ENCODE assay signal across 16 cellular contexts in genomic region chr19:18385359-18385674, GRCh38. TPM values are rescaled to one million over a fixed set of nuclear protein-coding genes. Genes with fewer than 3 reads are reported as not detected.
DNase-seq lines count a peak whose midpoint lies in the region; TF ChIP-seq lines count a peak whose summit lies in the region.
"Had no signal": no experiment of that assay in that cellular context is flagged by ENCODE, and none has a peak within 500 bp of the region (broad histone marks: within the 10 kb centered on the region; RNA-seq: fewer than 3 reads in every experiment).

No MANE protein-coding gene starts in this region.

- H2BK120ac ChIP-seq in neuronal stem cell (ENCODE audit: low read depth, low read length): no peak overlapping the region

- no peaks in the 10 kb centered on the region for H3K27me3 Mint-ChIP-seq in MCF 10A (ENCODE audit: insufficient read depth, unreplicated experiment)

- no peak for TF ChIP-seq CTCF in MCF 10A (IDR thresholded peaks at IDR 0.05; ENCODE audit: unreplicated experiment)
- TF ChIP-seq CTCF in foreskin fibroblast (IDR thresholded peaks at IDR 0.05; ENCODE audit: low read depth, low read length): no peak

- no peak overlapping the region for H2BK12ac ChIP-seq in neuronal stem cell (ENCODE audit: low read length)

- DNase-seq in ELR (ENCODE audit: low read depth) (peak; percentile 18), MCF 10A (ENCODE audit: unreplicated experiment) (no peak), neuronal stem cell (ENCODE audit: low spot score) (no peak), GM19240 (ENCODE audit: insufficient read length, low spot score) (no peak), foreskin fibroblast (no peak), globus pallidus (ENCODE audit: low spot score) (no peak)
- DNase-seq: activated naive CD4-positive, alpha-beta T cell treated with anti-CD3 and anti-CD28 coated beads, Interleukin-2, amount 50 U/mL, for 16 hours; cerebellar nuclear complex; DND-41; esophagus squamous epithelium; NCI-H1092; NCI-H446 had no signal

- intact Hi-C loops in MCF 10A (cut with micrococcal nuclease): no loop called here

- H3K9ac ChIP-seq in neuronal stem cell (ENCODE audit: low read depth, low read length, poor library complexity): no peak overlapping the region

- no peak overlapping the region for H2BK15ac ChIP-seq in neuronal stem cell (ENCODE audit: low read length)

- CTCF ChIA-PET in MCF 10A (lab: Yijun Ruan, JAX): interaction anchor here (0.6 to 4.8 kb wide), 11 partner anchors 9 to 87 kb away, joined by 3 to 61 read pairs (median 3); no protein-coding TSS in a partner anchor

- peaks cover 20% of the 10 kb centered on the region for H3K4me1 Mint-ChIP-seq in MCF 10A (ENCODE audit: insufficient read depth, unreplicated experiment)

- H3K4me3 ChIP-seq in neuronal stem cell (ENCODE audit: low read length in 2 of 2) (no peak overlapping the region), foreskin fibroblast (ENCODE audit: low read depth in 1 of 2, low read length in 2 of 2) (no peak overlapping the region)

- H3K14ac ChIP-seq in neuronal stem cell (ENCODE audit: low read length): no peak overlapping the region

- no peak overlapping the region for H4K91ac ChIP-seq in neuronal stem cell (ENCODE audit: low read depth, low read length, poor library complexity)

- H3K9me3 Mint-ChIP-seq in MCF 10A (ENCODE audit: unreplicated experiment): no peaks in the 10 kb centered on the region
- H3K9me3 Mint-ChIP-seq: mesothelial cell of epicardium; stimulated activated memory B cell treated with anti-CD40 and anti-IgM and Interleukin-4, amounts not matched to agents 10 μg/mL and 1 μg/mL and 100 μg/mL, for 72 hours had no signal

- H2AFZ ChIP-seq in neuronal stem cell (ENCODE audit: low read length): peak overlapping the region; percentile 20

- H3K4me3 Mint-ChIP-seq in MCF 10A (ENCODE audit: unreplicated experiment): no peak overlapping the region
- H3K4me3 Mint-ChIP-seq: mesothelial cell of epicardium; stimulated activated memory B cell treated with anti-CD40 and anti-IgM and Interleukin-4, amounts not matched to agents 10 μg/mL and 1 μg/mL and 100 μg/mL, for 72 hours had no signal

- no peak overlapping the region for H4K8ac ChIP-seq in neuronal stem cell (ENCODE audit: low read depth, low read length)

- POLR2A ChIA-PET in MCF 10A (lab: Yijun Ruan, JAX): interaction anchor here (0.5 to 5.5 kb wide), 12 partner anchors 11 to 193 kb away, joined by 3 to 44 read pairs (median 6); partner anchors contain the start of genes JUND, MPV17L2 and SSBP4

- peaks cover 2% of the 10 kb centered on the region for H3K79me1 ChIP-seq in neuronal stem cell (ENCODE audit: low read depth, low read length)

- H3K18ac ChIP-seq in neuronal stem cell (ENCODE audit: low read length): no peak overlapping the region

- peaks cover 12 to 13% of the 10 kb centered on the region in 2 donors for H3K4me1 ChIP-seq in neuronal stem cell (ENCODE audit: control insufficient read depth in 2 of 2, insufficient read depth in 1 of 2, low read depth in 1 of 2, low read length in 2 of 2)

- no peak overlapping the region for H2AK5ac ChIP-seq in neuronal stem cell (ENCODE audit: low read depth, low read length)

- TSS peak; percentile 91 for BruUV-seq in MCF 10A (replicated peaks; lab: Mats Ljungman, UMichigan)

- no peak overlapping the region for H3K27ac ChIP-seq in neuronal stem cell (replicated peaks; ENCODE audit: low read length)

- peaks cover 0 to 4% of the 10 kb centered on the region in 2 donors for H3K9me3 ChIP-seq in neuronal stem cell (replicated peaks in 1 of 2; ENCODE audit: control insufficient read depth in 2 of 2, insufficient read depth in 1 of 2, low read depth in 1 of 2, low read length in 2 of 2)
- H3K9me3 ChIP-seq: esophagus squamous epithelium had no signal

- no peak overlapping the region for H3K4me2 ChIP-seq in neuronal stem cell (ENCODE audit: insufficient read depth, low read length, poor library complexity, severe bottlenecking)

- H3K27ac Mint-ChIP-seq in MCF 10A (ENCODE audit: low read depth, unreplicated experiment): peak overlapping the region; percentile 77
- H3K27ac Mint-ChIP-seq: mesothelial cell of epicardium; stimulated activated memory B cell treated with anti-CD40 and anti-IgM and Interleukin-4, amounts not matched to agents 10 μg/mL and 1 μg/mL and 100 μg/mL, for 72 hours had no signal

- H3K23ac ChIP-seq in neuronal stem cell (ENCODE audit: low read depth, low read length, poor library complexity): no peak overlapping the region

- H3K36me3 ChIP-seq in neuronal stem cell (replicated peaks in 1 of 2; ENCODE audit: control insufficient read depth in 2 of 2, insufficient read depth in 2 of 2, low read length in 2 of 2): peaks cover 0 to 6% of the 10 kb centered on the region in 2 donors
- H3K36me3 ChIP-seq: esophagus squamous epithelium had no signal

- no peak overlapping the region for H2BK5ac ChIP-seq in neuronal stem cell (ENCODE audit: low read length)

- H3K27me3 ChIP-seq in neuronal stem cell (ENCODE audit: control insufficient read depth in 3 of 3, insufficient read depth in 3 of 3, low read depth in 1 of 3, low read length in 3 of 3): peaks cover 0 to 36% (median 0%) of the 10 kb centered on the region in 3 experiments

- H3K4ac ChIP-seq in neuronal stem cell (ENCODE audit: low read length): no peak overlapping the region

- WGBS in neuronal stem cell (ENCODE audit: extremely low coverage in 2 of 2, insufficient read length in 2 of 2, insufficient replicate concordance in 1 of 2), 2 donors: no CpG with 5 or more reads among the region's 3 CpGs

- H3K36me3 Mint-ChIP-seq in MCF 10A (ENCODE audit: insufficient read depth, unreplicated experiment): peaks cover 40% of the 10 kb centered on the region
- H3K36me3 Mint-ChIP-seq: mesothelial cell of epicardium had no signal

RNA-seq across cellular contexts. Expression of gene GDF15, which starts 0.6 kb away (rescaled TPM):
- 193 and 288 TPM in 2 replicates for total RNA-seq in MCF 10A (2022)
- 5.3 TPM for polyA plus RNA-seq in neuronal stem cell (2013, experiment 1 of 2)
- polyA plus RNA-seq in neuronal stem cell (2013, experiment 2 of 2): 5.1 TPM

RNA-seq across cellular contexts. Expression of gene LRRC25, which starts 12.1 kb away (rescaled TPM):
- not detected in 2 replicates for total RNA-seq in MCF 10A (2022)
- polyA plus RNA-seq in neuronal stem cell (2013, experiment 1 of 2): 0.18 TPM
- polyA plus RNA-seq in neuronal stem cell (2013, experiment 2 of 2): 0.10 TPM
- total RNA-seq: GM23248, mesothelial cell of epicardium, pulmonary artery endothelial cell had no signal
- polyA plus RNA-seq: GM23248 had no signal

RNA-seq across cellular contexts. Expression of gene SSBP4, which starts 33.9 kb away (rescaled TPM):
- total RNA-seq in MCF 10A (2022): 22.3 and 26.3 TPM in 2 replicates
- polyA plus RNA-seq in neuronal stem cell (2013, experiment 1 of 2): 66.8 TPM
- polyA plus RNA-seq in neuronal stem cell (2013, experiment 2 of 2): 64.3 TPM

RNA-seq across cellular contexts. Expression of gene PGPEP1, which starts 44.9 kb away (rescaled TPM):
- total RNA-seq in MCF 10A (2022): 6.5 and 11.9 TPM in 2 replicates
- 10.5 TPM for polyA plus RNA-seq in neuronal stem cell (2013, experiment 1 of 2)
- polyA plus RNA-seq in neuronal stem cell (2013, experiment 2 of 2): 10.8 TPM

RNA-seq across cellular contexts. Expression of gene ISYNA1, which starts 52.6 kb away (rescaled TPM):
- 6.8 and 7.7 TPM in 2 replicates for total RNA-seq in MCF 10A (2022)
- polyA plus RNA-seq in neuronal stem cell (2013, experiment 1 of 2): 318 TPM
- 304 TPM for polyA plus RNA-seq in neuronal stem cell (2013, experiment 2 of 2)
